Comparison of ENCODE assay signal across 32 cellular contexts in genomic region chr10:17731331-17731730, GRCh38. TPM values are rescaled to one million over a fixed set of nuclear protein-coding genes. Genes with fewer than 3 reads are reported as not detected.
"Had no signal": no experiment of that assay in that cellular context is flagged by ENCODE, and none has a peak within 500 bp of the region (broad histone marks: within the 10 kb centered on the region; RNA-seq: fewer than 3 reads in every experiment).

No MANE protein-coding gene starts in this region.

- H3K4me3 Mint-ChIP-seq: activated CD4-positive, alpha-beta memory T cell treated with anti-CD3 and anti-CD28 coated beads for 36 hours; activated CD4-positive, alpha-beta T cell treated with anti-CD3 and anti-CD28 coated beads for 36 hours; activated CD4-positive, alpha-beta T cell treated with anti-CD3 and anti-CD28 coated beads, Interleukin-2, amount 10 ng/mL, durations not matched to agents 24 days and 14 days; activated CD8-positive, alpha-beta memory T cell treated with anti-CD3 and anti-CD28 coated beads, Interleukin-2, amount 10 ng/mL, durations not matched to agents 7 days and 5 days; activated CD8-positive, alpha-beta T cell treated with anti-CD3 and anti-CD28 coated beads, Interleukin-2, amount 10 ng/mL, durations not matched to agents 7 days and 5 days; activated naive CD8-positive, alpha-beta T cell; activated T-cell treated with anti-CD3 and anti-CD28 coated beads, Interleukin-2, amount 50 U/mL, for 24 hours; activated T-helper 17 cell treated with anti-CD3 and anti-CD28 coated beads, Interleukin-2, amount 50 U/mL, for 72 hours; central memory CD8-positive, alpha-beta T cell; T-cell; T-helper 1 cell treated with Interleukin-12 subunit alpha and Interleukin-12 subunit beta and Interleukin-4 antibody, amounts not matched to agents 30 μg/mL and 1 μg/mL, for 36 hours; T-helper 2 cell treated with Interferon-gamma antibody and Interleukin-4, amounts not matched to agents 5 μg/mL and 100 μg/mL, for 36 hours had no signal

- H3K27me3 Mint-ChIP-seq: activated CD4-positive, alpha-beta memory T cell treated with anti-CD3 and anti-CD28 coated beads for 36 hours; activated CD4-positive, alpha-beta T cell treated with anti-CD3 and anti-CD28 coated beads for 36 hours; activated CD4-positive, alpha-beta T cell treated with anti-CD3 and anti-CD28 coated beads, Interleukin-2, amount 10 ng/mL, durations not matched to agents 24 days and 14 days; activated CD8-positive, alpha-beta memory T cell treated with anti-CD3 and anti-CD28 coated beads, Interleukin-2, amount 10 ng/mL, durations not matched to agents 7 days and 5 days; activated naive CD8-positive, alpha-beta T cell; activated T-cell treated with anti-CD3 and anti-CD28 coated beads, Interleukin-2, amount 50 U/mL, for 24 hours; activated T-helper 17 cell treated with anti-CD3 and anti-CD28 coated beads, Interleukin-2, amount 50 U/mL, for 72 hours; central memory CD8-positive, alpha-beta T cell; T-cell had no signal

- ATAC-seq: activated CD4-positive, alpha-beta T cell treated with anti-CD3 and anti-CD28 coated beads for 36 hours; activated CD8-positive, alpha-beta memory T cell treated with anti-CD3 and anti-CD28 coated beads, Interleukin-2, amount 10 ng/mL, durations not matched to agents 7 days and 5 days; activated CD8-positive, alpha-beta T cell treated with anti-CD3 and anti-CD28 coated beads, Interleukin-2, amount 10 ng/mL, durations not matched to agents 7 days and 5 days; activated T-helper 17 cell treated with anti-CD3 and anti-CD28 coated beads, Interleukin-2, amount 50 U/mL, for 72 hours; foreskin keratinocyte; T-cell had no signal

- H3K27ac ChIP-seq: brain microvascular endothelial cell, dorsolateral prefrontal cortex, esophagus muscularis mucosa, foreskin keratinocyte, WERI-Rb-1 had no signal

- H3K36me3 Mint-ChIP-seq: activated CD4-positive, alpha-beta memory T cell treated with anti-CD3 and anti-CD28 coated beads for 36 hours; activated CD8-positive, alpha-beta memory T cell treated with anti-CD3 and anti-CD28 coated beads, Interleukin-2, amount 10 ng/mL, durations not matched to agents 7 days and 5 days; activated naive CD8-positive, alpha-beta T cell; T-cell had no signal

- H3K27me3 ChIP-seq: brain microvascular endothelial cell, dorsolateral prefrontal cortex, esophagus muscularis mucosa, foreskin keratinocyte, gastrocnemius medialis had no signal

- H3K4me1 ChIP-seq: esophagus muscularis mucosa, foreskin keratinocyte had no signal

- H3K9me3 Mint-ChIP-seq: activated CD4-positive, alpha-beta memory T cell treated with anti-CD3 and anti-CD28 coated beads for 36 hours; activated CD4-positive, alpha-beta T cell treated with anti-CD3 and anti-CD28 coated beads, Interleukin-2, amount 10 ng/mL, durations not matched to agents 24 days and 14 days; activated T-cell treated with anti-CD3 and anti-CD28 coated beads, Interleukin-2, amount 50 U/mL, for 24 hours; activated T-helper 17 cell treated with anti-CD3 and anti-CD28 coated beads, Interleukin-2, amount 50 U/mL, for 72 hours; central memory CD8-positive, alpha-beta T cell; T-cell; T-helper 1 cell treated with Interleukin-12 subunit alpha and Interleukin-12 subunit beta and Interleukin-4 antibody, amounts not matched to agents 30 μg/mL and 1 μg/mL, for 36 hours; T-helper 2 cell treated with Interferon-gamma antibody and Interleukin-4, amounts not matched to agents 5 μg/mL and 100 μg/mL, for 36 hours had no signal

- H3K27ac Mint-ChIP-seq: activated CD4-positive, alpha-beta memory T cell treated with anti-CD3 and anti-CD28 coated beads for 36 hours; activated CD4-positive, alpha-beta T cell treated with anti-CD3 and anti-CD28 coated beads for 36 hours; activated CD4-positive, alpha-beta T cell treated with anti-CD3 and anti-CD28 coated beads, Interleukin-2, amount 10 ng/mL, durations not matched to agents 24 days and 14 days; activated CD8-positive, alpha-beta memory T cell treated with anti-CD3 and anti-CD28 coated beads, Interleukin-2, amount 10 ng/mL, durations not matched to agents 7 days and 5 days; activated CD8-positive, alpha-beta T cell treated with anti-CD3 and anti-CD28 coated beads, Interleukin-2, amount 10 ng/mL, durations not matched to agents 7 days and 5 days; activated naive CD8-positive, alpha-beta T cell; activated T-cell treated with anti-CD3 and anti-CD28 coated beads, Interleukin-2, amount 50 U/mL, for 24 hours; activated T-helper 17 cell treated with anti-CD3 and anti-CD28 coated beads, Interleukin-2, amount 50 U/mL, for 72 hours; T-cell; T-helper 1 cell treated with Interleukin-12 subunit alpha and Interleukin-12 subunit beta and Interleukin-4 antibody, amounts not matched to agents 30 μg/mL and 1 μg/mL, for 36 hours; T-helper 2 cell treated with Interferon-gamma antibody and Interleukin-4, amounts not matched to agents 5 μg/mL and 100 μg/mL, for 36 hours had no signal

- DNase-seq: activated CD4-positive, alpha-beta memory T cell treated with anti-CD3 and anti-CD28 coated beads for 36 hours; activated CD4-positive, alpha-beta T cell treated with anti-CD3 and anti-CD28 coated beads for 36 hours; activated CD4-positive, CD25-positive, alpha-beta regulatory T cell; activated CD4-positive, CD25-positive, alpha-beta regulatory T cell treated with anti-CD3 and anti-CD28 coated beads, Interleukin-2, amount 50 U/mL, for 72 hours; activated CD8-positive, alpha-beta memory T cell treated with anti-CD3 and anti-CD28 coated beads, Interleukin-2, amount 10 ng/mL, durations not matched to agents 7 days and 5 days; activated CD8-positive, alpha-beta memory T cell treated with anti-CD3 and anti-CD28 coated beads, Interleukin-2, amount 50 U/mL, for 4 hours; activated CD8-positive, alpha-beta T cell treated with anti-CD3 and anti-CD28 coated beads, Interleukin-2, amount 10 ng/mL, durations not matched to agents 7 days and 5 days; activated effector memory CD4-positive, alpha-beta T cell treated with Interleukin-2 at 50 U/mL for 16 hours; activated gamma-delta T cell treated with Interleukin-2 at 50 U/mL for 16 hours; activated naive CD4-positive, alpha-beta T cell treated with anti-CD3 and anti-CD28 coated beads, Interleukin-2, amount 50 U/mL, for 16 hours; activated naive CD4-positive, alpha-beta T cell treated with Interleukin-2 at 50 U/mL for 16 hours; activated T-cell treated with anti-CD3 and anti-CD28 coated beads, Interleukin-2, amount 50 U/mL, for 24 hours; amniotic stem cell; anterior cingulate cortex; brain microvascular endothelial cell; dorsolateral prefrontal cortex; effector memory CD4-positive, alpha-beta T cell; erythroblast; foreskin keratinocyte; glutamatergic neuron; SW 1271; T-cell; T1000; WERI-Rb-1 had no signal

- H3K36me3 ChIP-seq: brain microvascular endothelial cell, esophagus muscularis mucosa, gastrocnemius medialis, WERI-Rb-1 had no signal

- H3K4me3 ChIP-seq: dorsolateral prefrontal cortex, esophagus muscularis mucosa, gastrocnemius medialis had no signal

- H3K4me1 Mint-ChIP-seq: activated CD4-positive, alpha-beta T cell treated with anti-CD3 and anti-CD28 coated beads for 36 hours; activated CD4-positive, alpha-beta T cell treated with anti-CD3 and anti-CD28 coated beads, Interleukin-2, amount 10 ng/mL, durations not matched to agents 24 days and 14 days; activated CD8-positive, alpha-beta memory T cell treated with anti-CD3 and anti-CD28 coated beads, Interleukin-2, amount 10 ng/mL, durations not matched to agents 7 days and 5 days; activated T-helper 17 cell treated with anti-CD3 and anti-CD28 coated beads, Interleukin-2, amount 50 U/mL, for 72 hours; central memory CD8-positive, alpha-beta T cell; T-cell had no signal

- H3K9me3 ChIP-seq: esophagus muscularis mucosa, gastrocnemius medialis had no signal

RNA-seq across cellular contexts. Expression of gene TMEM236, which starts 20.7 kb away (rescaled TPM):
- polyA plus RNA-seq: foreskin keratinocyte had no signal
